In the genomic region with DNA sequence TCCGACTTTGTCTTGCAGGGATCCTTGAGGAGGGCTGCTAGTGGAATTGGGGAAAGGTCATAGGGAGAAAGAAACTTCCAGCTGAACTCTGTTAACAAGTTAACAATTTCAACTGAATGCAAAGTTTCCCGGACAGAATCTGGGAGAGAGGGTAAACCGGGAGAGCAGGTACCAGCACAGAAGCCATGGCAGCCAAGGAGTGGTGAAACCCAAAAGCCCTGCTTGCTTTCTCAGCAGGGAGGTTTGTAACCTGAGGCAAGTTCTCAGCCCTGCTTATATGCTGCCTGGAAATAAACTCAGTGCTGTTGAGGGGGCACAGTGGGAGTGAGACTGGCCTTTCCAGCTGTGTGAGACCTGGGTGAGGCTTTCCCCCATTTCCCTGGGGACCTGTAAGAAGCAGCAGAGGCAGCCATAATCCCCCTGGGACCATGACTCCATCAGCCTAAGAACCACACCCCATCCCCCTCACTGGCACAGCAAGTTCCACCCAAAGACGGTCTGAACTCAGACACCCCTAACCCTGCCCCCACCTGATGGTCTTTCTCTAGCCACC, we compare ENCODE assay signal across 1 cellular context.
TF ChIP-seq lines count a peak whose summit lies in the region.

No MANE protein-coding gene starts in this region.

TF ChIP-seq in WTC11, 78 proteins besides CTCF, POLR2A, EP300 and RAD21 (continued from another document):
- no peak for TF ChIP-seq ZNF317 (CRISPR knock-in tag; IDR thresholded peaks at IDR 0.05; ENCODE audit: borderline replicate concordance, low read depth)
- TF ChIP-seq, protein P1, sequence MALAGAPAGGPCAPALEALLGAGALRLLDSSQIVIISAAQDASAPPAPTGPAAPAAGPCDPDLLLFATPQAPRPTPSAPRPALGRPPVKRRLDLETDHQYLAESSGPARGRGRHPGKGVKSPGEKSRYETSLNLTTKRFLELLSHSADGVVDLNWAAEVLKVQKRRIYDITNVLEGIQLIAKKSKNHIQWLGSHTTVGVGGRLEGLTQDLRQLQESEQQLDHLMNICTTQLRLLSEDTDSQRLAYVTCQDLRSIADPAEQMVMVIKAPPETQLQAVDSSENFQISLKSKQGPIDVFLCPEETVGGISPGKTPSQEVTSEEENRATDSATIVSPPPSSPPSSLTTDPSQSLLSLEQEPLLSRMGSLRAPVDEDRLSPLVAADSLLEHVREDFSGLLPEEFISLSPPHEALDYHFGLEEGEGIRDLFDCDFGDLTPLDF (CRISPR knock-in tag; IDR thresholded peaks at IDR 0.05), result no peak
- no peak for TF ChIP-seq SMAD3 (CRISPR knock-in tag; IDR thresholded peaks at IDR 0.05; ENCODE audit: borderline replicate concordance)
- TF ChIP-seq ATF1 (CRISPR knock-in tag; IDR thresholded peaks at IDR 0.05), result no peak
